In the genomic region with DNA sequence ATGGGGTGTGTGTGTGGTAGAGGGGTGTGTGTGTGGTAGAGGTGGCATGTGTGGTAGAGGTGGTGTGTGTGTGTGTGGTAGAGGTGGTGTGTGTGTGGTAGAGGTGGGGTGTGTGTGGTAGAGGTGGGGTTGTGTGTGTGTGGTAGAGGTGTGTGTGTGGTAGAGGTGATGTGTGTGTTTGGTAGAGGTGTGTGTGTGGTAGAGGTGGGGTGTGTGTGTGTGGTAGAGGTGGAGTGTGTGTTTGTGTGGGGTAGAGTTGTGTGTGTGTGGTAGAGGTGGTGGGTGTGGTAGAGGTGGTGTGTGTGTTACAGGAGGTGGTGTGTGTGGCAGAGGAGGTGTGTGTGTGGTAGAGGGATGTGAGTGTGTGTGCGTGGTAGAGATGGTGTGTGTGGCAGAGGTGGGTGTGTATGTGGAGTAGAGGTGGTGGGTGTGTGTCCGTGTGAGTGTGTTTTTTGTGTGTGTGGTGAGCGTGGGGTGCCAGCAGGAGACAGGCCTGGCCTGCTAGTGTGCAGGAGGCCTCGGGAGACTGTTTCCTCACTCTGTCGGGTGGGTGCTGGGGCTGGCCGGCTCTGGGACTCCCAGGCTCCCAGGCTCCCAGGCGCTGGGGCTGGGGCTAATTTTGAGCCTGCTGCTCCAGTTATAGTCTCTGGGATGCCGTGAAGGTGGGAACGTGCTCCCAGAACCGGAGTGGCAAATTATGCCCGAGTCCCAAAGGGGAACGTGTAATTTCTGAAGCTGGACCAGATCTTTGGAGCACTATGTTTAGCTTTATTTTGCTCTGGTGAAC, we compare ENCODE assay signal across 2 cellular contexts.
TF ChIP-seq lines count a peak whose summit lies in the region.

No MANE protein-coding gene starts in this region.

TF ChIP-seq in HEK293, 187 proteins besides CTCF, POLR2A, EP300 and RAD21 (continued from another document):
- TF ChIP-seq, protein P1, sequence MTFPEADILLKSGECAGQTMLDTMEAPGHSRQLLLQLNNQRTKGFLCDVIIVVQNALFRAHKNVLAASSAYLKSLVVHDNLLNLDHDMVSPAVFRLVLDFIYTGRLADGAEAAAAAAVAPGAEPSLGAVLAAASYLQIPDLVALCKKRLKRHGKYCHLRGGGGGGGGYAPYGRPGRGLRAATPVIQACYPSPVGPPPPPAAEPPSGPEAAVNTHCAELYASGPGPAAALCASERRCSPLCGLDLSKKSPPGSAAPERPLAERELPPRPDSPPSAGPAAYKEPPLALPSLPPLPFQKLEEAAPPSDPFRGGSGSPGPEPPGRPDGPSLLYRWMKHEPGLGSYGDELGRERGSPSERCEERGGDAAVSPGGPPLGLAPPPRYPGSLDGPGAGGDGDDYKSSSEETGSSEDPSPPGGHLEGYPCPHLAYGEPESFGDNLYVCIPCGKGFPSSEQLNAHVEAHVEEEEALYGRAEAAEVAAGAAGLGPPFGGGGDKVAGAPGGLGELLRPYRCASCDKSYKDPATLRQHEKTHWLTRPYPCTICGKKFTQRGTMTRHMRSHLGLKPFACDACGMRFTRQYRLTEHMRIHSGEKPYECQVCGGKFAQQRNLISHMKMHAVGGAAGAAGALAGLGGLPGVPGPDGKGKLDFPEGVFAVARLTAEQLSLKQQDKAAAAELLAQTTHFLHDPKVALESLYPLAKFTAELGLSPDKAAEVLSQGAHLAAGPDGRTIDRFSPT (tag by site-specific recombination; IDR thresholded peaks at IDR 0.05): 0 out of 2 replicates have a peak, but pooled peaks have one; percentile 31
- TF ChIP-seq KLF9 (tag by site-specific recombination; IDR thresholded peaks at IDR 0.05; ENCODE audit: low read depth) (peak; percentile 67), ZNF302 (tag by site-specific recombination; IDR thresholded peaks at IDR 0.05; ENCODE audit: low read depth) (no peak), KLF16 (tag by site-specific recombination; IDR thresholded peaks at IDR 0.05) (peak; percentile 31; the same call in 1 of the 2 replicates), ZNF624 (tag by site-specific recombination; IDR thresholded peaks at IDR 0.05) (no peak), REPIN1 (tag by site-specific recombination; IDR thresholded peaks at IDR 0.05; ENCODE audit: low read depth) (no peak), ZNF146 (tag by site-specific recombination; IDR thresholded peaks at IDR 0.05) (no peak), ZFHX2 (tag by site-specific recombination; conservative IDR thresholded peaks at IDR 0.05) (peak; percentile 87), ZNF133 (tag by site-specific recombination; IDR thresholded peaks at IDR 0.05) (0 out of 2 replicates have a peak, but pooled peaks have one; percentile 18)

TF ChIP-seq in K562, 482 proteins besides CTCF, POLR2A, EP300 and RAD21 (continued from another document):
- TF ChIP-seq MYC (IDR thresholded peaks at IDR 0.05; ENCODE audit: low read depth, low read length) (no peak), MYC (CRISPR knock-in tag; IDR thresholded peaks at IDR 0.05; ENCODE audit: borderline replicate concordance, low read depth) (no peak), ZNF717 (CRISPR knock-in tag; IDR thresholded peaks at IDR 0.05) (no peak), TAF1 (IDR thresholded peaks at IDR 0.05; ENCODE audit: control insufficient read depth, extremely low read depth, insufficient read depth, low read length, severe bottlenecking) (no peak), PHF20 (IDR thresholded peaks at IDR 0.05; ENCODE audit: partially characterized antibody) (no peak), CREBBP (IDR thresholded peaks at IDR 0.05; ENCODE audit: low read depth, low read length) (peak; percentile 30), ZNF324 (CRISPR knock-in tag; IDR thresholded peaks at IDR 0.05) (no peak), ZFP30 (CRISPR knock-in tag; IDR thresholded peaks at IDR 0.05; ENCODE audit: borderline replicate concordance) (no peak), TAF7 (tag; IDR thresholded peaks at IDR 0.05) (no peak), CBX1 (IDR thresholded peaks at IDR 0.05; ENCODE audit: low read depth) (peak; percentile 32; the same call in 1 of the 2 replicates)
- TF ChIP-seq, protein P2, sequence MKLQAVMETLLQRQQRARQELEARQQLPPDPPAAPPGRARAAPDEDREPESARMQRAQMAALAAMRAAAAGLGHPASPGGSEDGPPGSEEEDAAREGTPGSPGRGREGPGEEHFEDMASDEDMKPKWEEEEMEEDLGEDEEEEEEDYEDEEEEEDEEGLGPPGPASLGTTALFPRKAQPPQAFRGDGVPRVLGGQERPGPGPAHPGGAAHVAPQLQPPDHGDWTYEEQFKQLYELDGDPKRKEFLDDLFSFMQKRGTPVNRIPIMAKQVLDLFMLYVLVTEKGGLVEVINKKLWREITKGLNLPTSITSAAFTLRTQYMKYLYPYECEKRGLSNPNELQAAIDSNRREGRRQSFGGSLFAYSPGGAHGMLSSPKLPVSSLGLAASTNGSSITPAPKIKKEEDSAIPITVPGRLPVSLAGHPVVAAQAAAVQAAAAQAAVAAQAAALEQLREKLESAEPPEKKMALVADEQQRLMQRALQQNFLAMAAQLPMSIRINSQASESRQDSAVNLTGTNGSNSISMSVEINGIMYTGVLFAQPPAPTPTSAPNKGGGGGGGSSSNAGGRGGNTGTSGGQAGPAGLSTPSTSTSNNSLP (IDR thresholded peaks at IDR 0.05; ENCODE audit: borderline replicate concordance, low read depth, low read length): no peak
- TF ChIP-seq, protein P3, sequence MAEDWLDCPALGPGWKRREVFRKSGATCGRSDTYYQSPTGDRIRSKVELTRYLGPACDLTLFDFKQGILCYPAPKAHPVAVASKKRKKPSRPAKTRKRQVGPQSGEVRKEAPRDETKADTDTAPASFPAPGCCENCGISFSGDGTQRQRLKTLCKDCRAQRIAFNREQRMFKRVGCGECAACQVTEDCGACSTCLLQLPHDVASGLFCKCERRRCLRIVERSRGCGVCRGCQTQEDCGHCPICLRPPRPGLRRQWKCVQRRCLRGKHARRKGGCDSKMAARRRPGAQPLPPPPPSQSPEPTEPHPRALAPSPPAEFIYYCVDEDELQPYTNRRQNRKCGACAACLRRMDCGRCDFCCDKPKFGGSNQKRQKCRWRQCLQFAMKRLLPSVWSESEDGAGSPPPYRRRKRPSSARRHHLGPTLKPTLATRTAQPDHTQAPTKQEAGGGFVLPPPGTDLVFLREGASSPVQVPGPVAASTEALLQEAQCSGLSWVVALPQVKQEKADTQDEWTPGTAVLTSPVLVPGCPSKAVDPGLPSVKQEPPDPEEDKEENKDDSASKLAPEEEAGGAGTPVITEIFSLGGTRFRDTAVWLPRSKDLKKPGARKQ (CRISPR knock-in tag; IDR thresholded peaks at IDR 0.05): no peak
- TF ChIP-seq, protein P4, sequence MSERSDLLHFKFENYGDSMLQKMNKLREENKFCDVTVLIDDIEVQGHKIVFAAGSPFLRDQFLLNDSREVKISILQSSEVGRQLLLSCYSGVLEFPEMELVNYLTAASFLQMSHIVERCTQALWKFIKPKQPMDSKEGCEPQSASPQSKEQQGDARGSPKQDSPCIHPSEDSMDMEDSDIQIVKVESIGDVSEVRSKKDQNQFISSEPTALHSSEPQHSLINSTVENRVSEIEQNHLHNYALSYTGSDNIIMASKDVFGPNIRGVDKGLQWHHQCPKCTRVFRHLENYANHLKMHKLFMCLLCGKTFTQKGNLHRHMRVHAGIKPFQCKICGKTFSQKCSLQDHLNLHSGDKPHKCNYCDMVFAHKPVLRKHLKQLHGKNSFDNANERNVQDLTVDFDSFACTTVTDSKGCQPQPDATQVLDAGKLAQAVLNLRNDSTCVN (CRISPR knock-in tag; IDR thresholded peaks at IDR 0.05): 0 out of 2 replicates have a peak, but pooled peaks have one; percentile 28
- TF ChIP-seq, protein P5, sequence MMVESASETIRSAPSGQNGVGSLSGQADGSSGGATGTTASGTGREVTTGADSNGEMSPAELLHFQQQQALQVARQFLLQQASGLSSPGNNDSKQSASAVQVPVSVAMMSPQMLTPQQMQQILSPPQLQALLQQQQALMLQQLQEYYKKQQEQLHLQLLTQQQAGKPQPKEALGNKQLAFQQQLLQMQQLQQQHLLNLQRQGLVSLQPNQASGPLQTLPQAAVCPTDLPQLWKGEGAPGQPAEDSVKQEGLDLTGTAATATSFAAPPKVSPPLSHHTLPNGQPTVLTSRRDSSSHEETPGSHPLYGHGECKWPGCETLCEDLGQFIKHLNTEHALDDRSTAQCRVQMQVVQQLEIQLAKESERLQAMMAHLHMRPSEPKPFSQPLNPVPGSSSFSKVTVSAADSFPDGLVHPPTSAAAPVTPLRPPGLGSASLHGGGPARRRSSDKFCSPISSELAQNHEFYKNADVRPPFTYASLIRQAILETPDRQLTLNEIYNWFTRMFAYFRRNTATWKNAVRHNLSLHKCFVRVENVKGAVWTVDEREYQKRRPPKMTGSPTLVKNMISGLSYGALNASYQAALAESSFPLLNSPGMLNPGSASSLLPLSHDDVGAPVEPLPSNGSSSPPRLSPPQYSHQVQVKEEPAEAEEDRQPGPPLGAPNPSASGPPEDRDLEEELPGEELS (CRISPR knock-in tag; IDR thresholded peaks at IDR 0.05; ENCODE audit: borderline replicate concordance): no peak
- TF ChIP-seq, protein P6, sequence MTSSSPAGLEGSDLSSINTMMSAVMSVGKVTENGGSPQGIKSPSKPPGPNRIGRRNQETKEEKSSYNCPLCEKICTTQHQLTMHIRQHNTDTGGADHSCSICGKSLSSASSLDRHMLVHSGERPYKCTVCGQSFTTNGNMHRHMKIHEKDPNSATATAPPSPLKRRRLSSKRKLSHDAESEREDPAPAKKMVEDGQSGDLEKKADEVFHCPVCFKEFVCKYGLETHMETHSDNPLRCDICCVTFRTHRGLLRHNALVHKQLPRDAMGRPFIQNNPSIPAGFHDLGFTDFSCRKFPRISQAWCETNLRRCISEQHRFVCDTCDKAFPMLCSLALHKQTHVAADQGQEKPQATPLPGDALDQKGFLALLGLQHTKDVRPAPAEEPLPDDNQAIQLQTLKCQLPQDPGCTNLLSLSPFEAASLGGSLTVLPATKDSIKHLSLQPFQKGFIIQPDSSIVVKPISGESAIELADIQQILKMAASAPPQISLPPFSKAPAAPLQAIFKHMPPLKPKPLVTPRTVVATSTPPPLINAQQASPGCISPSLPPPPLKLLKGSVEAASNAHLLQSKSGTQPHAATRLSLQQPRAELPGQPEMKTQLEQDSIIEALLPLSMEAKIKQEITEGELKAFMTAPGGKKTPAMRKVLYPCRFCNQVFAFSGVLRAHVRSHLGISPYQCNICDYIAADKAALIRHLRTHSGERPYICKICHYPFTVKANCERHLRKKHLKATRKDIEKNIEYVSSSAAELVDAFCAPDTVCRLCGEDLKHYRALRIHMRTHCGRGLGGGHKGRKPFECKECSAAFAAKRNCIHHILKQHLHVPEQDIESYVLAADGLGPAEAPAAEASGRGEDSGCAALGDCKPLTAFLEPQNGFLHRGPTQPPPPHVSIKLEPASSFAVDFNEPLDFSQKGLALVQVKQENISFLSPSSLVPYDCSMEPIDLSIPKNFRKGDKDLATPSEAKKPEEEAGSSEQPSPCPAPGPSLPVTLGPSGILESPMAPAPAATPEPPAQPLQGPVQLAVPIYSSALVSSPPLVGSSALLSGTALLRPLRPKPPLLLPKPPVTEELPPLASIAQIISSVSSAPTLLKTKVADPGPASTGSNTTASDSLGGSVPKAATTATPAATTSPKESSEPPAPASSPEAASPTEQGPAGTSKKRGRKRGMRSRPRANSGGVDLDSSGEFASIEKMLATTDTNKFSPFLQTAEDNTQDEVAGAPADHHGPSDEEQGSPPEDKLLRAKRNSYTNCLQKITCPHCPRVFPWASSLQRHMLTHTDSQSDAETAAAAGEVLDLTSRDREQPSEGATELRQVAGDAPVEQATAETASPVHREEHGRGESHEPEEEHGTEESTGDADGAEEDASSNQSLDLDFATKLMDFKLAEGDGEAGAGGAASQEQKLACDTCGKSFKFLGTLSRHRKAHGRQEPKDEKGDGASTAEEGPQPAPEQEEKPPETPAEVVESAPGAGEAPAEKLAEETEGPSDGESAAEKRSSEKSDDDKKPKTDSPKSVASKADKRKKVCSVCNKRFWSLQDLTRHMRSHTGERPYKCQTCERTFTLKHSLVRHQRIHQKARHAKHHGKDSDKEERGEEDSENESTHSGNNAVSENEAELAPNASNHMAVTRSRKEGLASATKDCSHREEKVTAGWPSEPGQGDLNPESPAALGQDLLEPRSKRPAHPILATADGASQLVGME (CRISPR knock-in tag; IDR thresholded peaks at IDR 0.05): no peak
TF ChIP-seq in K562: peak in this region for 3.
